ENCODE assay signal across 21 cellular contexts in genomic region chr2:180647206-180647605, GRCh38.
DNase-seq lines count a peak whose midpoint lies in the region; ATAC-seq and TF ChIP-seq lines count a peak whose summit lies in the region.
"Had no signal": no experiment of that assay in that cellular context is flagged by ENCODE, and none has a peak within 500 bp of the region (broad histone marks: within the 10 kb centered on the region; RNA-seq: fewer than 3 reads in every experiment).

No MANE protein-coding gene starts in this region.

- ATAC-seq in Right ventricle myocardium superior (ENCODE audit: poor library complexity): peak; percentile 38
- no peak for ATAC-seq in GM21786 (IDR thresholded peaks at IDR 0.05; ENCODE audit: unreplicated experiment)
- ATAC-seq: PC-3 had no signal

- H3K27me3 Mint-ChIP-seq in nephron (ENCODE audit: low read depth): no peaks in the 10 kb centered on the region

- peak overlapping the region in 1 of 3 experiments; percentile 28 for H3K4me3 Mint-ChIP-seq in nephron
- H3K4me3 Mint-ChIP-seq: CD4-positive, alpha-beta T cell had no signal

- intact Hi-C loops in Right ventricle myocardium superior (cut with DNase I) (no loop called here), cardiac septum (cut with DNase I) (no loop called here), dorsolateral prefrontal cortex (cut with DNase I) (no loop called here)

- H3K27me3 ChIP-seq in dorsolateral prefrontal cortex: peaks cover 0 to 2% (median 0%) of the 10 kb centered on the region in 45 donors
- H3K27me3 ChIP-seq: SJCRH30 had no signal

- peak overlapping the region; percentile 86 to 92 (median 86) for H3K27ac Mint-ChIP-seq in nephron
- H3K27ac Mint-ChIP-seq: CD4-positive, alpha-beta T cell had no signal

- H3K4me1 Mint-ChIP-seq in nephron: peaks cover 23% of the 10 kb centered on the region

- peak overlapping the region in 45 of 59 donors; percentile 1 to 67 (median 32) for H3K27ac ChIP-seq in dorsolateral prefrontal cortex
- H3K27ac ChIP-seq: KMS-11, SJCRH30 had no signal

- H3K9me3 Mint-ChIP-seq in nephron: peaks cover 9% of the 10 kb centered on the region
- H3K9me3 Mint-ChIP-seq: CD4-positive, alpha-beta T cell had no signal

- DNase-seq in Right ventricle myocardium superior (no peak), cardiac septum (ENCODE audit: low spot score) (no peak), dorsolateral prefrontal cortex (no peak), T-helper 2 cell (no peak)
- no peak for DNase-seq in activated effector memory CD4-positive, alpha-beta T cell treated with Interleukin-2 at 50 U/mL for 16 hours
- no peak for DNase-seq in stimulated activated CD4-positive, alpha-beta T cell treated with anti-CD3 and anti-CD28 coated beads, Interleukin-15, amount 100 ng/mL, for 24 hours
- DNase-seq: 8988T; Caco-2; CD4-positive, alpha-beta T cell; DMS53; MV-4-11; NCI-H187; NCI-H2107; NCI-H2227 treated with DMSO at 0.1 percent for 48 hours; NCI-H524; PC-3; RPMI8226 had no signal

- H3K36me3 Mint-ChIP-seq in nephron (ENCODE audit: low read depth): no peaks in the 10 kb centered on the region

- no peak overlapping the region for H3K4me3 ChIP-seq in dorsolateral prefrontal cortex
- H3K4me3 ChIP-seq: SJCRH30 had no signal

- no peak for TF ChIP-seq CTCF in dorsolateral prefrontal cortex (IDR thresholded peaks at IDR 0.05 in 54 of 56, conservative IDR thresholded peaks at IDR 0.05 in 2 of 56; ENCODE audit: low read depth in 1 of 56, partially characterized antibody in 56 of 56)
- no peak for TF ChIP-seq CTCF in nephron (IDR thresholded peaks at IDR 0.05; ENCODE audit: unreplicated experiment in 3 of 3)
